10 cellular contexts compared by ENCODE assay signal in the genomic region with DNA sequence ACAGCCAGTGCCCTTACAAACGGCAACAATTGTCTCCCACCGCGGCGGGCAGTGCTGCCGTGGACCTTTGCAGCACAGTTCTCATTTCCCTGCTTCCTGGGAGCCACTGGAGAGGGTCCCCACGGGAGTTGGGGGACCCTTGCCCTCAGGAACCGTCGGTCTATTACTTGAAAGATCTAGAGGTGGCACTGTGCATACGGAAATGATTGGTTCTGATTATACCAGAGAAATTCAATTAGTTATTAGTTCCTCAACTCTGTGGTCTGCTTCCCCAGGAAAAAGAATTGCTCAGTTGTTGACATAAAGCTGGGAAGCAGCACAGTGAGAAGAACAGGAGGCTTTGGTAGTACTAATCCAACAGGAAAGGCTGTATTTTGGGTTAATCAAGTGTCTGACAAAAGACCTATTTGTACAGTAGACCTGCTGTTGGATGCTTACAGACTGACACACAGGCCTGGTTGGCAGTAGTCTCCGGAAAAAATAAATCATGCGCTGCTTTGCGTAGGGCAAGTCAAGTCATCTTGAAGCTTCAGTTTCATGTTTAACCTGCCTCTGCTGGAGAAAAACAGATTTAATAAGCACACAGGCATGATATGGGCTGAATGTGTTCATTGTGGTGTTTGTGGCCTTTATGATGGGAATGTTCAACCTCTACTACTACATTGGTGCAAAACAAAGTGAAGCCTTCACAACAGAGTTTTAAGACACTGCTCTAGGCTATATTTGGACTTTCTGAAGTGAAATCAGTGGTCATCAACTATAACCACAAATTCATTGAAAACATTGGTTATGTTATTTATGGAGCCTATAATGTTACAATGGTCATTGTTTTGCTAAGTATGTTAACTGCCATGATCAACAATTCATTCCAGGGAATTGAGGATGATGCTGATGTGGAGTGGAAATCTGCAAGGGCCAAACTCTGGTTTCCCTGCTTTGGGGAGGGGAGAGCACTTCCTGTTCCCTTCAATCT. TPM values are rescaled to one million over a fixed set of nuclear protein-coding genes. Genes with fewer than 3 reads are reported as not detected.
DNase-seq lines count a peak whose midpoint lies in the region; ATAC-seq, FAIRE-seq and TF ChIP-seq lines count a peak whose summit lies in the region.
"Had no signal": no experiment of that assay in that cellular context is flagged by ENCODE, and none has a peak within 500 bp of the region (broad histone marks: within the 10 kb centered on the region; RNA-seq: fewer than 3 reads in every experiment).

No MANE protein-coding gene starts in this region.

- peak overlapping the region; percentile 80 for H4K91ac ChIP-seq in H1 (replicated peaks; ENCODE audit: insufficient read length, low read length)

- H3K27me3 Mint-ChIP-seq in immature natural killer cell (ENCODE audit: low read depth in 3 of 3) = peaks cover 1 to 7% (median 2%) of the 10 kb centered on the region in 3 donors

- no peaks in the 10 kb centered on the region for H3K9me3 ChIP-seq in H1 (ENCODE audit: insufficient read depth in 2 of 2, low read depth in 1 of 2, low read length in 1 of 2)

- no peak overlapping the region for H3K4me3 Mint-ChIP-seq in stimulated activated effector memory CD8-positive, alpha-beta T cell treated with anti-CD3 and anti-CD28 coated beads, Interleukin-12 subunit alpha, Interleukin-12 subunit beta, amount 100 ng/mL, for 72 hours
- H3K4me3 Mint-ChIP-seq in immature natural killer cell = no peak overlapping the region

- no peak overlapping the region for H3K9ac ChIP-seq in H1 (replicated peaks in 1 of 4; ENCODE audit: extremely low read depth in 1 of 4, low read depth in 3 of 4, low read length in 3 of 4)

- H3K4me2 ChIP-seq in H1 (ENCODE audit: insufficient read depth in 1 of 2, low read depth in 2 of 2, low read length in 2 of 2) = no peak overlapping the region

- no peaks in the 10 kb centered on the region for H3K27me3 ChIP-seq in H1 (replicated peaks in 1 of 4; ENCODE audit: control insufficient read depth in 3 of 4, extremely low read depth in 1 of 4, insufficient read depth in 3 of 4, low read length in 3 of 4)

- TF ChIP-seq CTCF in H1 (IDR thresholded peaks at IDR 0.05; ENCODE audit: control extremely low read depth in 1 of 3, insufficient read depth in 1 of 3, low read depth in 1 of 3, low read length in 3 of 3) = no peak

- TF ChIP-seq POLR2A in H1 (IDR thresholded peaks at IDR 0.05; ENCODE audit: control extremely low read depth in 1 of 2, low read depth in 2 of 2, low read length in 2 of 2) = no peak

- H2BK12ac ChIP-seq in H1 (ENCODE audit: low read depth, low read length) = 0 out of 2 replicates have a peak overlapping the region, but pooled peaks have one; percentile 50

- peak overlapping the region; percentile 93 for H3K23ac ChIP-seq in H1 (ENCODE audit: insufficient read length)

- no peak overlapping the region for H4K5ac ChIP-seq in H1 (ENCODE audit: insufficient read length, low read depth, low read length)

- no peaks in the 10 kb centered on the region for H3K79me1 ChIP-seq in H1 (ENCODE audit: low read depth, low read length)

- no peaks in the 10 kb centered on the region; the same call in 1 of the 2 replicates for H3K23me2 ChIP-seq in H1 (ENCODE audit: low read depth, low read length)

- TF ChIP-seq RAD21 in H1 (IDR thresholded peaks at IDR 0.05 in 1 of 2, conservative IDR thresholded peaks at IDR 0.05 in 1 of 2; ENCODE audit: low read depth in 2 of 2, low read length in 2 of 2) = no peak

- peak; percentile 22 for DNase-seq in activated naive CD4-positive, alpha-beta T cell treated with Interleukin-2 at 50 U/mL for 16 hours
- DNase-seq in activated naive CD4-positive, alpha-beta T cell treated with anti-CD3 and anti-CD28 coated beads, Interleukin-2, amount 50 U/mL, for 16 hours = no peak
- DNase-seq in NCI-H146 (lab: John Stamatoyannopoulos, UW) (peak; percentile 41), H1 (ENCODE audit: low read depth in 1 of 2, low spot score in 2 of 2) (no peak), immature natural killer cell (no peak)
- DNase-seq in stimulated activated effector memory CD8-positive, alpha-beta T cell treated with anti-CD3 and anti-CD28 coated beads, Interleukin-12 subunit alpha, Interleukin-12 subunit beta, amount 100 ng/mL, for 72 hours (ENCODE audit: low spot score in 2 of 2) = no peak
- no peak for DNase-seq in NK-92 treated with Interleukin-12 subunit alpha and Interleukin-12 subunit beta, amount 100 ng/mL, for 24 hours (lab: John Stamatoyannopoulos, UW)

- H2BK120ac ChIP-seq in H1 (replicated peaks; ENCODE audit: low read depth, low read length) = no peak overlapping the region

- H3K56ac ChIP-seq in H1 (replicated peaks; ENCODE audit: insufficient read length, low read depth, low read length) = no peak overlapping the region

- ATAC-seq in stimulated activated effector memory CD8-positive, alpha-beta T cell treated with anti-CD3 and anti-CD28 coated beads, Interleukin-12 subunit alpha, Interleukin-12 subunit beta, amount 100 ng/mL, for 72 hours = peak; percentile 65
- ATAC-seq in HG02852 (IDR thresholded peaks at IDR 0.05; ENCODE audit: unreplicated experiment) = no peak
- ATAC-seq: Right ventricle myocardium inferior had no signal

- no peak overlapping the region for H3K4me3 ChIP-seq in H1 (ENCODE audit: extremely low read depth in 1 of 4, insufficient read depth in 2 of 4, low read depth in 3 of 4, low read length in 4 of 4)
- H3K4me3 ChIP-seq: lung had no signal

- no peaks in the 10 kb centered on the region for H3K79me2 ChIP-seq in H1 (ENCODE audit: control insufficient read depth in 1 of 2, insufficient read depth in 2 of 2, low read length in 2 of 2)

- H4K20me1 ChIP-seq in H1 (replicated peaks in 1 of 2; ENCODE audit: control insufficient read depth in 1 of 2, insufficient read depth in 2 of 2, low read length in 2 of 2) = no peaks in the 10 kb centered on the region

- no peaks in the 10 kb centered on the region for H3K36me3 ChIP-seq in H1 (ENCODE audit: control insufficient read depth in 2 of 4, insufficient read depth in 4 of 4, low read length in 3 of 4)

- 98% methylated on average over 12 of the region's 12 CpGs; no CpG with 5 or more reads in 1 of the 2 experiments for WGBS in H1 (ENCODE audit: extremely low coverage in 1 of 2, insufficient coverage in 1 of 2, insufficient read length in 1 of 2, insufficient replicate concordance in 2 of 2, low coverage in 1 of 2, low lambda C conversion rate in 2 of 2, missing lambda C conversion rate in 1 of 2), 2 experiments

- POLR2A ChIA-PET in H1 (lab: Charles Lee; ENCODE audit: partially characterized antibody) = interaction anchor here (0.7 kb wide), 1 partner anchor 49 kb away, joined by 3 read pairs; no protein-coding TSS in a partner anchor

- no peak overlapping the region for H2AFZ ChIP-seq in H1 (ENCODE audit: low read length)

- peaks cover 7 to 20% (median 14%) of the 10 kb centered on the region in 4 experiments for H3K4me1 ChIP-seq in H1 (replicated peaks in 1 of 4; ENCODE audit: control insufficient read depth in 3 of 4, insufficient read depth in 4 of 4, low read length in 3 of 4)

- peaks cover 19% of the 10 kb centered on the region for H3K4me1 Mint-ChIP-seq in stimulated activated effector memory CD8-positive, alpha-beta T cell treated with anti-CD3 and anti-CD28 coated beads, Interleukin-12 subunit alpha, Interleukin-12 subunit beta, amount 100 ng/mL, for 72 hours
- no peaks in the 10 kb centered on the region for H3K4me1 Mint-ChIP-seq in immature natural killer cell

- no peak overlapping the region for H3K27ac Mint-ChIP-seq in stimulated activated effector memory CD8-positive, alpha-beta T cell treated with anti-CD3 and anti-CD28 coated beads, Interleukin-12 subunit alpha, Interleukin-12 subunit beta, amount 100 ng/mL, for 72 hours
- no peak overlapping the region for H3K27ac Mint-ChIP-seq in immature natural killer cell

- H2BK15ac ChIP-seq in H1 (ENCODE audit: low read length) = no peak overlapping the region

- H4K8ac ChIP-seq in H1 (ENCODE audit: extremely low read depth, insufficient read depth, low read length) = no peak overlapping the region; the same call in 1 of the 2 replicates

- no peak overlapping the region for H2AK5ac ChIP-seq in H1 (ENCODE audit: low read depth, low read length)

- H3K18ac ChIP-seq in H1 (ENCODE audit: extremely low read depth, low read length) = no peak overlapping the region; the same call in 1 of the 2 replicates

- H3K4ac ChIP-seq in H1 (replicated peaks; ENCODE audit: insufficient read length, low read depth, low read length) = no peak overlapping the region

- FAIRE-seq in H1 (lab: Jason Lieb, UNC) = no peak

- no peak overlapping the region for H3K27ac ChIP-seq in H1 (ENCODE audit: low read depth, low read length)

- H2BK20ac ChIP-seq in H1 (ENCODE audit: low read length) = no peak overlapping the region

- H2BK5ac ChIP-seq in H1 (ENCODE audit: low read depth, low read length) = no peak overlapping the region

- H3K36me3 Mint-ChIP-seq in stimulated activated effector memory CD8-positive, alpha-beta T cell treated with anti-CD3 and anti-CD28 coated beads, Interleukin-12 subunit alpha, Interleukin-12 subunit beta, amount 100 ng/mL, for 72 hours = no peaks in the 10 kb centered on the region
- H3K36me3 Mint-ChIP-seq in immature natural killer cell = no peaks in the 10 kb centered on the region

- H3K14ac ChIP-seq in H1 (ENCODE audit: insufficient read length) = no peak overlapping the region

- CTCF ChIA-PET in H1 (lab: Charles Lee; ENCODE audit: partially characterized antibody) = interaction anchor here (1.0 to 2.6 kb wide), 3 partner anchors 9 to 46 kb away, joined by 3 to 12 read pairs (median 4); no protein-coding TSS in a partner anchor

- H3K9me3 Mint-ChIP-seq in stimulated activated effector memory CD8-positive, alpha-beta T cell treated with anti-CD3 and anti-CD28 coated beads, Interleukin-12 subunit alpha, Interleukin-12 subunit beta, amount 100 ng/mL, for 72 hours = no peaks in the 10 kb centered on the region
- no peaks in the 10 kb centered on the region for H3K9me3 Mint-ChIP-seq in immature natural killer cell

- TF ChIP-seq EP300 in H1 (IDR thresholded peaks at IDR 0.05; ENCODE audit: borderline replicate concordance in 1 of 2, low read depth in 2 of 2, low read length in 2 of 2) = no peak

RNA-seq across cellular contexts. Expression of a gene that starts 54.6 kb away (rescaled TPM):
- 71.4 and 73.9 TPM in 2 replicates for total RNA-seq in H1 (2021; fragmentation: NEBNext Ultra II Directional; extraction: Animal tissue kit (Norgen Biotek cat#: 25700))
- polyA plus RNA-seq in H1 (2011; rRNA removed) = 44.7 and 90.3 TPM in 2 replicates
- 75.4 TPM for polyA plus RNA-seq in H1 (2011; cell fraction: cytosol; rRNA removed)
- polyA plus RNA-seq in H1 (2011; cell fraction: nucleus; rRNA removed) = 92.3 TPM
- polyA plus RNA-seq in H1 (2012, experiment 1 of 2) = 69.2 to 167 TPM (median 86.3 TPM) in 4 replicates
- 14.1 TPM for polyA plus RNA-seq in H1 (2012, experiment 2 of 2)
- polyA plus RNA-seq in H1 (2013, experiment 1 of 2) = 208 TPM
- polyA plus RNA-seq in H1 (2013, experiment 2 of 2) = 224 TPM
- polyA minus RNA-seq in H1 (2011; rRNA and poly(A)+ RNA removed) = 183 and 296 TPM in 2 replicates
- polyA minus RNA-seq in H1 (2011; cell fraction: cytosol; rRNA and poly(A)+ RNA removed) = 105 TPM
- polyA minus RNA-seq in H1 (2011; cell fraction: nucleus; rRNA and poly(A)+ RNA removed) = 174 TPM
- 1 to 10 TPM; 3.1 to 7.2 (median 6.8) TPM for polyA plus RNA-seq in immature natural killer cell

Comparison
In these comparisons a context has a peak if more than half of its experiments do, and no peak if none do; other contexts are left out.
1. DNase-seq: peak in activated naive CD4-positive, alpha-beta T cell treated with Interleukin-2 at 50 U/mL for 16 hours (single experiment) and NCI-H146 (single experiment); none in activated naive CD4-positive, alpha-beta T cell treated with anti-CD3 and anti-CD28 coated beads, Interleukin-2, amount 50 U/mL, for 16 hours (single experiment), H1 (0 of 2), stimulated activated effector memory CD8-positive, alpha-beta T cell treated with anti-CD3 and anti-CD28 coated beads, Interleukin-12 subunit alpha, Interleukin-12 subunit beta, amount 100 ng/mL, for 72 hours (0 of 2), immature natural killer cell (0 of 3) and NK-92 treated with Interleukin-12 subunit alpha and Interleukin-12 subunit beta, amount 100 ng/mL, for 24 hours (single experiment).